In genomic region chr17:4313482-4314114, GRCh38 we compare ENCODE assay signal across 1 cellular context.
TF ChIP-seq lines count a peak whose summit lies in the region.

No MANE protein-coding gene starts in this region.

TF ChIP-seq in IMR-90, 13 proteins besides CTCF, POLR2A, EP300 and RAD21:
- no peak for TF ChIP-seq ELK1 (IDR thresholded peaks at IDR 0.05; ENCODE audit: borderline replicate concordance, low read depth, low read length)
- no peak for TF ChIP-seq FOS (IDR thresholded peaks at IDR 0.05; ENCODE audit: low read depth, low read length)
- no peak for TF ChIP-seq BHLHE40 (IDR thresholded peaks at IDR 0.05; ENCODE audit: low read depth, low read length)
- TF ChIP-seq MXI1 (IDR thresholded peaks at IDR 0.05; ENCODE audit: borderline replicate concordance, low read depth, low read length) = no peak
- no peak for TF ChIP-seq NFE2L2 (IDR thresholded peaks at IDR 0.05; ENCODE audit: low read depth, low read length)
- TF ChIP-seq SMC3 (IDR thresholded peaks at IDR 0.05; ENCODE audit: low read depth, low read length) = no peak
- no peak for TF ChIP-seq MAFK (IDR thresholded peaks at IDR 0.05; ENCODE audit: low read depth, low read length)
- TF ChIP-seq USF2 (IDR thresholded peaks at IDR 0.05; ENCODE audit: low read depth, low read length) = no peak
- TF ChIP-seq MAZ (IDR thresholded peaks at IDR 0.05; ENCODE audit: borderline replicate concordance, low read depth, low read length) = no peak
- no peak for TF ChIP-seq CHD1 (IDR thresholded peaks at IDR 0.05; ENCODE audit: low read depth, low read length)
- TF ChIP-seq RFX5 (IDR thresholded peaks at IDR 0.05; ENCODE audit: low read depth, low read length) = no peak
- no peak for TF ChIP-seq RCOR1 (IDR thresholded peaks at IDR 0.05; ENCODE audit: insufficient replicate concordance, low read length)
- no peak for TF ChIP-seq CEBPB (IDR thresholded peaks at IDR 0.05; ENCODE audit: low read depth, low read length)
